In the genomic region with DNA sequence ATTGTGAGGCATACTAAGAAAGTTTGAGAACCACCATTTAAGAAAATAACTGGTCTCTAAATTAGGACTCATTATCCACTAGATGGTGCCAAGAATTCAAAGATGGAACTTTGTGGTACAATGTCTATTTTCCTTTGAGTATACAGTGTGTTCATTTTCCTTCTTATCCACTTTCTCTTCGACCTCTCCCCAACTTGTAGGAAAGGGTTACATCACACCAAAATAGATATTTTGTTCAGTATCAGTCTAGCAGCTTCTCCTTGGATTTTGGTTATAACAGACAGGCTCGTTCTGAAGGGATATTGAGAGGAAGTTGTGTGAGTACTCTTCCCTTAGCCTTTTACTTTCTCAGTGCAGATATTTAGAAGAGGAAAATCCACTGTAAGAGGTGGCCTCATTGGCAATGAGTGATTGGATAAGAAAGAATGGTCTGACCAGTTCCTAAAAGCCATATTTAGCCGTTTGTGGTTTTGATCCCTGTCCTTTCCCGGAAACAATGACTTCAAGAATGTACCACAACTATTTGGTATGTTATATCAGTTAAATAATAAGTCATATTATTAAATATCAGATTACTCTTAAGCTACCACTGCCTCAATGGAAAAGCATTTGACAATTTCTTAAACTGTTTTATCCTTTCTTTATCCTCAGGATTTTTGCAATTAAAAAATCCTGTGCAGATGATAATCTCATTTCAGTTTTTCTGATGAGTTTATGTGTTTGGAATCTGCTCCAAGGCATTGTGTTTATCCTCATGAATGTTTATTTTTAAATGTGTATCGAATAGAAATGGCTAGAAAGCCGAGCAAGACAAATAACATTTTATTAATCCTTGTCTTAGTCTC, we compare ENCODE assay signal across 8 cellular contexts.
DNase-seq lines count a peak whose midpoint lies in the region; ATAC-seq, FAIRE-seq and TF ChIP-seq lines count a peak whose summit lies in the region.

No MANE protein-coding gene starts in this region.

- H3K36me3 ChIP-seq in SK-N-SH (replicated peaks in 1 of 2; ENCODE audit: control insufficient read depth in 1 of 2, insufficient read depth in 2 of 2, low read length in 1 of 2): no peaks in the 10 kb centered on the region
- no peaks in the 10 kb centered on the region for H3K36me3 ChIP-seq in muscle layer of duodenum (ENCODE audit: control insufficient read depth in 1 of 2, insufficient read depth in 2 of 2, low read length in 2 of 2)

- H3K27ac ChIP-seq in SK-N-SH (ENCODE audit: low read depth in 2 of 2, low read length in 1 of 2): peak overlapping the region; percentile 93 to 98
- H3K27ac ChIP-seq in muscle layer of duodenum (ENCODE audit: low read length): peak overlapping the region; percentile 35

- H3K9me3 ChIP-seq in SK-N-SH (no peaks in the 10 kb centered on the region), muscle layer of duodenum (ENCODE audit: control insufficient read depth in 1 of 2, low read length in 2 of 2) (no peaks in the 10 kb centered on the region)

- H3K9me2 ChIP-seq in SK-N-SH: no peaks in the 10 kb centered on the region

- H3K4me3 ChIP-seq in SK-N-SH (ENCODE audit: low read depth in 2 of 2, low read length in 1 of 2): peak overlapping the region; percentile 21 to 46; a peak in 3 of 4 replicates
- H3K4me3 ChIP-seq in muscle layer of duodenum (ENCODE audit: low read depth in 1 of 2, low read length in 2 of 2): peak overlapping the region; percentile 10 to 49

- peak overlapping the region; percentile 12 for H3K4me3 Mint-ChIP-seq in activated CD4-positive, alpha-beta T cell treated with anti-CD3 and anti-CD28 coated beads, Interleukin-2, amount 10 ng/mL, durations not matched to agents 7 days and 5 days

- peak; percentile 81 for TF ChIP-seq RAD21 in SK-N-SH (IDR thresholded peaks at IDR 0.05; ENCODE audit: low read length)

- peak overlapping the region; percentile 56 for H2AFZ ChIP-seq in SK-N-SH (ENCODE audit: low read depth)

- peaks cover 3% of the 10 kb centered on the region for H3K27me3 Mint-ChIP-seq in activated CD4-positive, alpha-beta T cell treated with anti-CD3 and anti-CD28 coated beads, Interleukin-2, amount 10 ng/mL, durations not matched to agents 7 days and 5 days

- no peak for ATAC-seq in HG02970 (IDR thresholded peaks at IDR 0.05; ENCODE audit: low FRiP score, unreplicated experiment)

- peak; percentile 73 to 100 for TF ChIP-seq EP300 in SK-N-SH (IDR thresholded peaks at IDR 0.05; ENCODE audit: borderline replicate concordance in 1 of 2, low read depth in 1 of 2, low read length in 1 of 2)

- CTCF ChIA-PET in activated CD4-positive, alpha-beta T cell treated with anti-CD3 and anti-CD28 coated beads, Interleukin-2, amount 10 ng/mL, durations not matched to agents 7 days and 5 days (lab: Charles Lee): interaction anchor here (1.0 to 2.2 kb wide), 4 partner anchors 47 to 186 kb away, joined by 4 to 9 read pairs (median 5); no protein-coding TSS in a partner anchor
- CTCF ChIA-PET in SK-N-SH (lab: Yijun Ruan, JAX): interaction anchor here (0.7 to 4.8 kb wide), 17 partner anchors 10 to 1154 kb away, joined by 3 to 39 read pairs (median 5); partner anchors contain the start of genes ALDH7A1 and PHAX

- TF ChIP-seq CTCF in SK-N-SH (IDR thresholded peaks at IDR 0.05): peak; percentile 68

- H3K9ac ChIP-seq in SK-N-SH: peak overlapping the region; percentile 85

- peaks cover 0 to 20% of the 10 kb centered on the region in 2 experiments; a peak in 3 of 4 replicates for H3K4me1 ChIP-seq in SK-N-SH (ENCODE audit: control insufficient read depth in 1 of 2, insufficient read depth in 2 of 2, low read depth in 1 of 2, low read length in 1 of 2)
- H3K4me1 ChIP-seq in muscle layer of duodenum (ENCODE audit: control insufficient read depth in 1 of 2, insufficient read depth in 2 of 2, low read length in 2 of 2): no peaks in the 10 kb centered on the region

- peak overlapping the region; percentile 66 for H3K4me2 ChIP-seq in SK-N-SH

- H3K36me3 Mint-ChIP-seq in activated CD4-positive, alpha-beta T cell treated with anti-CD3 and anti-CD28 coated beads, Interleukin-2, amount 10 ng/mL, durations not matched to agents 7 days and 5 days (ENCODE audit: low read depth): no peaks in the 10 kb centered on the region

- WGBS in SK-N-SH (ENCODE audit: low lambda C conversion rate): 17% methylated on average over 6 of the region's 6 CpGs

- no peak for DNase-seq in activated CD4-positive, alpha-beta T cell treated with anti-CD3 and anti-CD28 coated beads, Interleukin-2, amount 10 ng/mL, durations not matched to agents 7 days and 5 days
- DNase-seq in activated CD4-positive, alpha-beta T cell treated with anti-CD3 and anti-CD28 coated beads, Interleukin-2, amount 50 U/mL, for 48 hours: no peak
- DNase-seq in HuH-7 (ENCODE audit: low spot score) (peak; percentile 26), SK-N-SH (peak; percentile 38), occipital lobe (lab: John Stamatoyannopoulos, UW) (no peak)

- POLR2A ChIA-PET in activated CD4-positive, alpha-beta T cell treated with anti-CD3 and anti-CD28 coated beads, Interleukin-2, amount 10 ng/mL, durations not matched to agents 7 days and 5 days (lab: Charles Lee): no interaction called here
- POLR2A ChIA-PET in SK-N-SH (lab: Yijun Ruan, JAX): no interaction called here

- no peaks in the 10 kb centered on the region for H4K20me1 ChIP-seq in SK-N-SH (ENCODE audit: insufficient read depth)

- no peak overlapping the region for H3K27ac Mint-ChIP-seq in activated CD4-positive, alpha-beta T cell treated with anti-CD3 and anti-CD28 coated beads, Interleukin-2, amount 10 ng/mL, durations not matched to agents 7 days and 5 days

- no peaks in the 10 kb centered on the region for H3K27me3 ChIP-seq in SK-N-SH (ENCODE audit: insufficient read depth)
- H3K27me3 ChIP-seq in muscle layer of duodenum (ENCODE audit: low read depth, low read length): no peaks in the 10 kb centered on the region

- peak; percentile 95 for FAIRE-seq in endometrium (lab: Jason Lieb, UNC)

- H3F3A ChIP-seq in SK-N-SH (replicated peaks; ENCODE audit: insufficient read depth): peaks cover 26% of the 10 kb centered on the region

- no peaks in the 10 kb centered on the region for H3K9me3 Mint-ChIP-seq in activated CD4-positive, alpha-beta T cell treated with anti-CD3 and anti-CD28 coated beads, Interleukin-2, amount 10 ng/mL, durations not matched to agents 7 days and 5 days

- H3K4me1 Mint-ChIP-seq in activated CD4-positive, alpha-beta T cell treated with anti-CD3 and anti-CD28 coated beads, Interleukin-2, amount 10 ng/mL, durations not matched to agents 7 days and 5 days: peaks cover 14% of the 10 kb centered on the region

- no peaks in the 10 kb centered on the region for H3K79me2 ChIP-seq in SK-N-SH (ENCODE audit: insufficient read depth)

TF ChIP-seq in SK-N-SH, 30 proteins besides CTCF, POLR2A, EP300 and RAD21 (continues in another document):
- TF ChIP-seq GABPA (IDR thresholded peaks at IDR 0.05; ENCODE audit: low read depth) (no peak), EZH2phosphoT487 (IDR thresholded peaks at IDR 0.05; ENCODE audit: borderline replicate concordance, low read depth) (no peak), MXI1 (IDR thresholded peaks at IDR 0.05; ENCODE audit: low read depth, low read length) (no peak), RCOR1 (IDR thresholded peaks at IDR 0.05; ENCODE audit: low read length) (no peak), SMC3 (IDR thresholded peaks at IDR 0.05; ENCODE audit: low read depth, low read length) (peak; percentile 66), CHD2 (IDR thresholded peaks at IDR 0.05; ENCODE audit: low read length, partially characterized antibody) (no peak), TAF1 (IDR thresholded peaks at IDR 0.05; ENCODE audit: borderline replicate concordance, low read depth, low read length) (peak; percentile 83), RXRA (IDR thresholded peaks at IDR 0.05; ENCODE audit: borderline replicate concordance, low read depth) (peak; percentile 68; the same call in 1 of the 2 replicates), FOXJ3 (CRISPR knock-in tag; IDR thresholded peaks at IDR 0.05) (no peak), NRF1 (IDR thresholded peaks at IDR 0.05; ENCODE audit: low read depth, low read length) (no peak), FOXM1 (IDR thresholded peaks at IDR 0.05; ENCODE audit: low read depth) (peak; percentile 98), NFIC (IDR thresholded peaks at IDR 0.05; ENCODE audit: borderline replicate concordance) (peak; percentile 89)
- TF ChIP-seq, protein P1, sequence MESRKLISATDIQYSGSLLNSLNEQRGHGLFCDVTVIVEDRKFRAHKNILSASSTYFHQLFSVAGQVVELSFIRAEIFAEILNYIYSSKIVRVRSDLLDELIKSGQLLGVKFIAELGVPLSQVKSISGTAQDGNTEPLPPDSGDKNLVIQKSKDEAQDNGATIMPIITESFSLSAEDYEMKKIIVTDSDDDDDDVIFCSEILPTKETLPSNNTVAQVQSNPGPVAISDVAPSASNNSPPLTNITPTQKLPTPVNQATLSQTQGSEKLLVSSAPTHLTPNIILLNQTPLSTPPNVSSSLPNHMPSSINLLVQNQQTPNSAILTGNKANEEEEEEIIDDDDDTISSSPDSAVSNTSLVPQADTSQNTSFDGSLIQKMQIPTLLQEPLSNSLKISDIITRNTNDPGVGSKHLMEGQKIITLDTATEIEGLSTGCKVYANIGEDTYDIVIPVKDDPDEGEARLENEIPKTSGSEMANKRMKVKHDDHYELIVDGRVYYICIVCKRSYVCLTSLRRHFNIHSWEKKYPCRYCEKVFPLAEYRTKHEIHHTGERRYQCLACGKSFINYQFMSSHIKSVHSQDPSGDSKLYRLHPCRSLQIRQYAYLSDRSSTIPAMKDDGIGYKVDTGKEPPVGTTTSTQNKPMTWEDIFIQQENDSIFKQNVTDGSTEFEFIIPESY (IDR thresholded peaks at IDR 0.05; ENCODE audit: borderline replicate concordance, low read depth): peak; percentile 79; the same call in 1 of the 2 replicates
- TF ChIP-seq, protein P2, sequence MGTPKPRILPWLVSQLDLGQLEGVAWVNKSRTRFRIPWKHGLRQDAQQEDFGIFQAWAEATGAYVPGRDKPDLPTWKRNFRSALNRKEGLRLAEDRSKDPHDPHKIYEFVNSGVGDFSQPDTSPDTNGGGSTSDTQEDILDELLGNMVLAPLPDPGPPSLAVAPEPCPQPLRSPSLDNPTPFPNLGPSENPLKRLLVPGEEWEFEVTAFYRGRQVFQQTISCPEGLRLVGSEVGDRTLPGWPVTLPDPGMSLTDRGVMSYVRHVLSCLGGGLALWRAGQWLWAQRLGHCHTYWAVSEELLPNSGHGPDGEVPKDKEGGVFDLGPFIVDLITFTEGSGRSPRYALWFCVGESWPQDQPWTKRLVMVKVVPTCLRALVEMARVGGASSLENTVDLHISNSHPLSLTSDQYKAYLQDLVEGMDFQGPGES (IDR thresholded peaks at IDR 0.05; ENCODE audit: low read depth, low read length): no peak
- TF ChIP-seq, protein P3, sequence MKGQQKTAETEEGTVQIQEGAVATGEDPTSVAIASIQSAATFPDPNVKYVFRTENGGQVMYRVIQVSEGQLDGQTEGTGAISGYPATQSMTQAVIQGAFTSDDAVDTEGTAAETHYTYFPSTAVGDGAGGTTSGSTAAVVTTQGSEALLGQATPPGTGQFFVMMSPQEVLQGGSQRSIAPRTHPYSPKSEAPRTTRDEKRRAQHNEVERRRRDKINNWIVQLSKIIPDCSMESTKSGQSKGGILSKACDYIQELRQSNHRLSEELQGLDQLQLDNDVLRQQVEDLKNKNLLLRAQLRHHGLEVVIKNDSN (IDR thresholded peaks at IDR 0.05; ENCODE audit: borderline replicate concordance, low read depth): no peak

Comparison
In these comparisons a context has a peak if more than half of its experiments do, and no peak if none do; other contexts are left out.
1. DNase-seq: peak in HuH-7 (single experiment) and SK-N-SH (single experiment); none in activated CD4-positive, alpha-beta T cell treated with anti-CD3 and anti-CD28 coated beads, Interleukin-2, amount 10 ng/mL, durations not matched to agents 7 days and 5 days (single experiment), activated CD4-positive, alpha-beta T cell treated with anti-CD3 and anti-CD28 coated beads, Interleukin-2, amount 50 U/mL, for 48 hours (0 of 2) and occipital lobe (single experiment).